8 cellular contexts compared by ENCODE assay signal in the genomic region with DNA sequence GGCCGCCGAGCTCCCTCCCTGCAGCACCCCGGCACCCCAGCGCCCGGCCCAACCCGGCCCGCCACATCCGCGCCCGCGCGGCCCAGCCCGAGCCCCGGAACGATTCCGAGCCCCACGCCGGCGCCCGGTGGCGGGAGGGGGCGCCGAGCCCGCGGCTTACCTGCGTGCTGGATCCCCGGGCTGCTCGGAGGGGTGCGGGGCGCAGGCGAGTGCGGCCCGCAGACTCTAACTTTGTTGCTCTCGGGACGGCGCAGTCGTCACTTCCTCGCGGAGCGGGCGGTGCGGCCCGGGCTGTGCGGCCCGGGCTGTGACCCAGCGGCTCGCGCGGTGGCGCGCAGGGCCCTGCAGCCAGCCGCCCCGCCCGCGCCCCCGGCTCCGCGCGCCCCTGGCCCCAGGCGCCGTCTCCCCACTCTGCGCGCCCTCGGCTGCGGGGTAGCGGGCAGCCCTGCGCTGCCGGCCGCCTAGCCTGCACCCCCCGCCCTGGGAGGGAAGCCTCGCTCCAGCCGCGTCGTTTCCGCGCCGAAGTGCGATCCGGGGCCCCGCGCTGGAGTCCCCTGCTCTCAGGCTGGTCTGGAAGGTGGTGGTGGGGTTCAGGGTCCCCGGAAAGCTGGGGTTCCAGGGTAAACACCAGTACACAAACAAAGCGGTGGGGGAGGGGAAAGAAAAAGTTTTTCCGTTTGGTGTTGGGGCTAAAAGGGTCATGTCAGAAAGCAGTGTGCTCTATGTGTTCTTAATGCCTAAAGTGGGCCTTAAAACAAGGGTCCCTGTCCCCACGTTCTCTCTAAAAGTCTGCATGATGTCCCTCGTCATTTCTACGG.
DNase-seq lines count a peak whose midpoint lies in the region; ATAC-seq and TF ChIP-seq lines count a peak whose summit lies in the region.

No MANE protein-coding gene starts in this region.

- WGBS in GM23248 (ENCODE audit: low coverage in 1 of 2, low lambda C conversion rate in 2 of 2, missing lambda C conversion rate in 2 of 2), 2 experiments = 1% methylated on average over 32 to 48 of the region's 87 CpGs

- H3K27me3 Mint-ChIP-seq in glutamatergic neuron (ENCODE audit: unreplicated experiment) = peaks cover 10% of the 10 kb centered on the region

- H3K9me3 ChIP-seq in GM23248 (ENCODE audit: low read depth) (no peaks in the 10 kb centered on the region), OCI-LY7 (ENCODE audit: low read length) (no peaks in the 10 kb centered on the region)

- no peaks in the 10 kb centered on the region for H4K20me1 ChIP-seq in GM23248 (ENCODE audit: insufficient read depth)
- H4K20me1 ChIP-seq in OCI-LY7 (ENCODE audit: insufficient read depth, low read length) = no peaks in the 10 kb centered on the region

- no peaks in the 10 kb centered on the region for H3K9me2 ChIP-seq in GM23248 (ENCODE audit: insufficient read depth)
- no peaks in the 10 kb centered on the region for H3K9me2 ChIP-seq in OCI-LY7 (ENCODE audit: insufficient read depth, low read length)

- DNase-seq in Daoy (ENCODE audit: low read depth) = peak; percentile 56
- peak; percentile 76 for DNase-seq in GM23248
- peak; percentile 77 for DNase-seq in OCI-LY7 (ENCODE audit: low spot score)
- DNase-seq in activated naive CD4-positive, alpha-beta T cell treated with Interleukin-2 at 50 U/mL for 16 hours = peak; percentile 64
- peak; percentile 49 for DNase-seq in glutamatergic neuron
- no peak for DNase-seq in omental fat pad (ENCODE audit: low spot score)
- no peak for DNase-seq in GM19240 (ENCODE audit: insufficient read length, low spot score)

- peak overlapping the region; percentile 82 for H3K4me3 ChIP-seq in GM23248
- H3K4me3 ChIP-seq in OCI-LY7 (ENCODE audit: low read depth, low read length, poor library complexity, severe bottlenecking) = peak overlapping the region; percentile 72

- peaks cover 65% of the 10 kb centered on the region for H3F3A ChIP-seq in GM23248 (ENCODE audit: insufficient read depth)

- H3K9me3 Mint-ChIP-seq in glutamatergic neuron (ENCODE audit: unreplicated experiment) = peaks cover 6% of the 10 kb centered on the region

- H3K9ac ChIP-seq in GM23248 = peak overlapping the region; percentile 97

- no TSS peak for BruUV-seq in OCI-LY7 (replicated peaks; lab: Mats Ljungman, UMichigan)

- TF ChIP-seq CTCF in OCI-LY7 (conservative IDR thresholded peaks at IDR 0.05; ENCODE audit: low read length) (no peak), glutamatergic neuron (IDR thresholded peaks at IDR 0.05; ENCODE audit: partially characterized antibody, unreplicated experiment) (no peak), omental fat pad (IDR thresholded peaks at IDR 0.05) (no peak)

- CTCF ChIA-PET in OCI-LY7 (lab: Charles Lee; ENCODE audit: unreplicated experiment) = interaction anchor here (1.2 to 1.4 kb wide), 3 partner anchors 9 to 16 kb away, joined by 3 to 5 read pairs (median 3); no protein-coding TSS in a partner anchor

- peaks cover 37% of the 10 kb centered on the region for H3K4me1 Mint-ChIP-seq in glutamatergic neuron (ENCODE audit: low read depth, unreplicated experiment)

- H3K4me1 ChIP-seq in GM23248 (ENCODE audit: insufficient read depth) (peaks cover 46% of the 10 kb centered on the region), OCI-LY7 (ENCODE audit: insufficient read depth, low read length, poor library complexity, severe bottlenecking) (peaks cover 61% of the 10 kb centered on the region)

- POLR2A ChIA-PET in OCI-LY7 (lab: Charles Lee) = interaction anchor here (0.6 to 6.5 kb wide), 10 partner anchors 10 to 390 kb away, joined by 3 to 97 read pairs (median 5); a partner anchor contains a TSS

- no peaks in the 10 kb centered on the region for H3K36me3 Mint-ChIP-seq in glutamatergic neuron (ENCODE audit: unreplicated experiment)

- ATAC-seq in omental fat pad (ENCODE audit: low FRiP score) (peak; percentile 37), HG02884 (IDR thresholded peaks at IDR 0.05; ENCODE audit: unreplicated experiment) (no peak)

- intact Hi-C loops in OCI-LY7 (cut with micrococcal nuclease; ENCODE audit: unreplicated experiment) = loop anchor here (1.0 to 2.0 kb wide), 3 partner anchors 16 to 38 kb away; no protein-coding TSS in a partner anchor

- peak overlapping the region; percentile 99 for H3K4me2 ChIP-seq in GM23248 (ENCODE audit: unreplicated experiment)
- peak overlapping the region; percentile 99 for H3K4me2 ChIP-seq in OCI-LY7 (ENCODE audit: low read length)

- no peak overlapping the region for H3K27ac Mint-ChIP-seq in glutamatergic neuron (ENCODE audit: unreplicated experiment)

- H3K79me2 ChIP-seq in GM23248 (ENCODE audit: insufficient read depth) = peaks cover 31% of the 10 kb centered on the region
- peaks cover 44% of the 10 kb centered on the region for H3K79me2 ChIP-seq in OCI-LY7 (ENCODE audit: insufficient read depth, low read depth, low read length)

- no peaks in the 10 kb centered on the region; the same call in 1 of the 2 replicates for H3K36me3 ChIP-seq in GM23248 (ENCODE audit: low read depth)
- peaks cover 12% of the 10 kb centered on the region for H3K36me3 ChIP-seq in OCI-LY7 (ENCODE audit: insufficient read depth, low read length)

- H3K4me3 Mint-ChIP-seq in glutamatergic neuron (ENCODE audit: unreplicated experiment) = peak overlapping the region; percentile 86

- in situ Hi-C loops in GM23248 (cut with MboI) = no loop called here

- peak overlapping the region; percentile 99 for H3K27ac ChIP-seq in GM23248
- peak overlapping the region; percentile 80 for H3K27ac ChIP-seq in OCI-LY7 (ENCODE audit: low read depth, low read length, poor library complexity, severe bottlenecking)

- H3K27me3 ChIP-seq in GM23248 (replicated peaks; ENCODE audit: insufficient read depth) = no peaks in the 10 kb centered on the region

- H2AFZ ChIP-seq in GM23248 (peak overlapping the region; percentile 67), OCI-LY7 (ENCODE audit: low read length) (peak overlapping the region; percentile 63)

Comparison
In these comparisons a context has a peak if more than half of its experiments do, and no peak if none do; other contexts are left out.
1. DNase-seq: peak in Daoy (single experiment), GM23248 (single experiment), OCI-LY7 (single experiment), activated naive CD4-positive, alpha-beta T cell treated with Interleukin-2 at 50 U/mL for 16 hours (single experiment) and glutamatergic neuron (single experiment); none in omental fat pad (single experiment) and GM19240 (single experiment).